1 cellular context compared by ENCODE assay signal in genomic region chr1:244860914-244861610, GRCh38.
TF ChIP-seq lines count a peak whose summit lies in the region.

No MANE protein-coding gene starts in this region.

TF ChIP-seq in SK-N-SH treated with all-trans-retinoic acid at 6 μM for 48 hours, 23 proteins besides CTCF, POLR2A, EP300 and RAD21 (continued from another document):
- TF ChIP-seq CSRNP3 (CRISPR knock-in tag; IDR thresholded peaks at IDR 0.05), result no peak
- TF ChIP-seq TOX (CRISPR knock-in tag; IDR thresholded peaks at IDR 0.05; ENCODE audit: borderline replicate concordance), result no peak
- no peak; the same call in 1 of the 2 replicates for TF ChIP-seq RARB (CRISPR knock-in tag; IDR thresholded peaks at IDR 0.05)
- TF ChIP-seq PATZ1 (CRISPR knock-in tag; IDR thresholded peaks at IDR 0.05; ENCODE audit: borderline replicate concordance), result no peak
- no peak for TF ChIP-seq ZNF565 (CRISPR knock-in tag; conservative IDR thresholded peaks at IDR 0.05; ENCODE audit: low read depth)
- TF ChIP-seq ZNF8 (CRISPR knock-in tag; IDR thresholded peaks at IDR 0.05), result no peak
- TF ChIP-seq ZFP30 (CRISPR knock-in tag; IDR thresholded peaks at IDR 0.05), result no peak
- no peak for TF ChIP-seq ARNTL (CRISPR knock-in tag; IDR thresholded peaks at IDR 0.05; ENCODE audit: borderline replicate concordance, low read depth)
- no peak for TF ChIP-seq TCF4 (CRISPR knock-in tag; IDR thresholded peaks at IDR 0.05; ENCODE audit: borderline replicate concordance)
- TF ChIP-seq CREB5 (CRISPR knock-in tag; IDR thresholded peaks at IDR 0.05; ENCODE audit: low read depth), result no peak
TF ChIP-seq in SK-N-SH treated with all-trans-retinoic acid at 6 μM for 48 hours: peak in this region for 0.
